1 cellular context compared by ENCODE assay signal in genomic region chr7:137985897-137986251, GRCh38.
TF ChIP-seq lines count a peak whose summit lies in the region.

No MANE protein-coding gene starts in this region.

TF ChIP-seq in GM12878, 131 proteins besides CTCF, POLR2A, EP300 and RAD21 (continued from another document):
- TF ChIP-seq CUX1 (IDR thresholded peaks at IDR 0.05; ENCODE audit: insufficient replicate concordance, low read depth, low read length) (peak; percentile 21), YBX1 (IDR thresholded peaks at IDR 0.05) (no peak), ZBTB4 (CRISPR knock-in tag; IDR thresholded peaks at IDR 0.05) (no peak), ZNF217 (IDR thresholded peaks at IDR 0.05) (peak; percentile 79; the same call in 1 of the 2 replicates), GATAD2B (conservative IDR thresholded peaks at IDR 0.05; ENCODE audit: low read depth) (no peak), FOXK2 (IDR thresholded peaks at IDR 0.05) (no peak), TCF3 (IDR thresholded peaks at IDR 0.05; ENCODE audit: borderline replicate concordance, insufficient read depth, low read depth, low read length) (no peak), ZNF24 (IDR thresholded peaks at IDR 0.05) (peak; percentile 99), STAT1 (conservative IDR thresholded peaks at IDR 0.05) (no peak), USF1 (IDR thresholded peaks at IDR 0.05; ENCODE audit: borderline replicate concordance, extremely low read length, insufficient read depth, low read depth, low read length) (no peak), ZNF592 (IDR thresholded peaks at IDR 0.05) (no peak), BRCA1 (IDR thresholded peaks at IDR 0.05; ENCODE audit: low read depth, low read length) (no peak), MTA2 (IDR thresholded peaks at IDR 0.05; ENCODE audit: low read depth) (peak; percentile 52)
